ENCODE assay signal across 23 cellular contexts in the genomic region with DNA sequence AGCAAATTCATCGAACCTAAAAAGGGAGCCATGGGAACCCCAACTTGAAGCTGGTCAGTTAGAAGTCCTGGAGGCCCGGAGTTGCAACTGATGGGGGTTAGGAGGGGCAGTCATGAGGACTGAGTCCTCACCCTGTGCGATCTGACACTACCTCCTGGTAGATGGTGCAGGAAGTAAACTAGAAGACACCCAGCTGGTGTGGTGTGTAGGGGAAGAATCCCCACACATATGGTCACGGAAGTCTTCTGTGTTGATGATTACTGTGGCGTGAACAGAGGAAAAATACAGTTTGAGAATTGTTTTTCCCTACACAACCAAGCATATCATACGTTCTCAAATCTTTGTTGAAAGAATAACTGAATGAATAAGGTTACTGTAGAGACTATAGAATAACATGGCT.
"Had no signal": no experiment of that assay in that cellular context is flagged by ENCODE, and none has a peak within 500 bp of the region (broad histone marks: within the 10 kb centered on the region; RNA-seq: fewer than 3 reads in every experiment).

No MANE protein-coding gene starts in this region.

- H3K27ac Mint-ChIP-seq: activated CD8-positive, alpha-beta memory T cell treated with anti-CD3 and anti-CD28 coated beads, Interleukin-2, amount 10 ng/mL, durations not matched to agents 7 days and 5 days; activated CD8-positive, alpha-beta T cell treated with anti-CD3 and anti-CD28 coated beads for 36 hours; activated naive CD8-positive, alpha-beta T cell treated with anti-CD3 and anti-CD28 coated beads, Interleukin-2, amount 50 U/mL, for 24 hours; endodermal cell; stimulated activated memory B cell treated with anti-CD40 and anti-IgM and Interleukin-4, amounts not matched to agents 10 μg/mL and 1 μg/mL and 100 μg/mL, for 72 hours had no signal

- ATAC-seq: activated CD8-positive, alpha-beta memory T cell treated with anti-CD3 and anti-CD28 coated beads, Interleukin-2, amount 10 ng/mL, durations not matched to agents 7 days and 5 days; activated CD8-positive, alpha-beta T cell treated with anti-CD3 and anti-CD28 coated beads for 36 hours; activated naive CD8-positive, alpha-beta T cell treated with anti-CD3 and anti-CD28 coated beads, Interleukin-2, amount 50 U/mL, for 24 hours; left lobe of liver; lower lobe of right lung; mucosa of descending colon; sciatic nerve; stimulated activated memory B cell treated with anti-CD40 and anti-IgM and Interleukin-4, amounts not matched to agents 10 μg/mL and 1 μg/mL and 100 μg/mL, for 72 hours had no signal

- H3K9me3 Mint-ChIP-seq: activated CD8-positive, alpha-beta T cell treated with anti-CD3 and anti-CD28 coated beads for 36 hours; endodermal cell had no signal

- H3K4me3 Mint-ChIP-seq: activated CD8-positive, alpha-beta memory T cell treated with anti-CD3 and anti-CD28 coated beads, Interleukin-2, amount 10 ng/mL, durations not matched to agents 7 days and 5 days; activated CD8-positive, alpha-beta T cell treated with anti-CD3 and anti-CD28 coated beads for 36 hours; activated naive CD8-positive, alpha-beta T cell treated with anti-CD3 and anti-CD28 coated beads, Interleukin-2, amount 50 U/mL, for 24 hours; endodermal cell; neural crest cell; stimulated activated memory B cell treated with anti-CD40 and anti-IgM and Interleukin-4, amounts not matched to agents 10 μg/mL and 1 μg/mL and 100 μg/mL, for 72 hours had no signal

- DNase-seq: activated CD4-positive, alpha-beta T cell treated with anti-CD3 and anti-CD28 coated beads for 48 hours; activated CD8-positive, alpha-beta memory T cell treated with anti-CD3 and anti-CD28 coated beads, Interleukin-2, amount 10 ng/mL, durations not matched to agents 7 days and 5 days; activated CD8-positive, alpha-beta T cell treated with anti-CD3 and anti-CD28 coated beads for 36 hours; activated effector memory CD4-positive, alpha-beta T cell treated with anti-CD3 and anti-CD28 coated beads, Interleukin-2, amount 50 U/mL, for 16 hours; activated naive CD4-positive, alpha-beta T cell treated with anti-CD3 and anti-CD28 coated beads, Interleukin-2, amount 50 U/mL, for 16 hours; activated naive CD8-positive, alpha-beta T cell treated with anti-CD3 and anti-CD28 coated beads, Interleukin-2, amount 50 U/mL, for 24 hours; activated T-cell treated with anti-CD3 and anti-CD28 coated beads for 4 hours; cerebellar nuclear complex; endodermal cell; foreskin fibroblast; kidney; lower lobe of right lung; mesendoderm; mucosa of descending colon; occipital lobe; small intestine; stimulated activated CD4-positive, alpha-beta T cell treated with anti-CD3 and anti-CD28 coated beads, Interleukin-2, amount 100 ng/mL, for 24 hours; T-helper 9 cell; transverse colon had no signal

- H3K4me1 Mint-ChIP-seq: stimulated activated memory B cell treated with anti-CD40 and anti-IgM and Interleukin-4, amounts not matched to agents 10 μg/mL and 1 μg/mL and 100 μg/mL, for 72 hours had no signal

- H3K27me3 Mint-ChIP-seq: activated CD8-positive, alpha-beta memory T cell treated with anti-CD3 and anti-CD28 coated beads, Interleukin-2, amount 10 ng/mL, durations not matched to agents 7 days and 5 days; activated CD8-positive, alpha-beta T cell treated with anti-CD3 and anti-CD28 coated beads for 36 hours; activated naive CD8-positive, alpha-beta T cell treated with anti-CD3 and anti-CD28 coated beads, Interleukin-2, amount 50 U/mL, for 24 hours; stimulated activated memory B cell treated with anti-CD40 and anti-IgM and Interleukin-4, amounts not matched to agents 10 μg/mL and 1 μg/mL and 100 μg/mL, for 72 hours had no signal
